Comparison of ENCODE assay signal across 1 cellular context in genomic region chr2:112216158-112216557, GRCh38.
TF ChIP-seq lines count a peak whose summit lies in the region.

No MANE protein-coding gene starts in this region.

TF ChIP-seq in GM23338, 12 proteins besides CTCF, POLR2A, EP300 and RAD21 (continued from another document):
- TF ChIP-seq ZNF462 (CRISPR knock-in tag; IDR thresholded peaks at IDR 0.05), result no peak
- no peak for TF ChIP-seq JUNB (IDR thresholded peaks at IDR 0.05; ENCODE audit: unreplicated experiment)
- TF ChIP-seq ZNF331 (CRISPR knock-in tag; IDR thresholded peaks at IDR 0.05; ENCODE audit: low read depth), result no peak
- no peak for TF ChIP-seq REST (IDR thresholded peaks at IDR 0.05; ENCODE audit: unreplicated experiment)
- no peak for TF ChIP-seq ZNF114 (CRISPR knock-in tag; IDR thresholded peaks at IDR 0.05)
- TF ChIP-seq NANOG (IDR thresholded peaks at IDR 0.05; ENCODE audit: borderline replicate concordance), result no peak
